33 cellular contexts compared by ENCODE assay signal in the genomic region with DNA sequence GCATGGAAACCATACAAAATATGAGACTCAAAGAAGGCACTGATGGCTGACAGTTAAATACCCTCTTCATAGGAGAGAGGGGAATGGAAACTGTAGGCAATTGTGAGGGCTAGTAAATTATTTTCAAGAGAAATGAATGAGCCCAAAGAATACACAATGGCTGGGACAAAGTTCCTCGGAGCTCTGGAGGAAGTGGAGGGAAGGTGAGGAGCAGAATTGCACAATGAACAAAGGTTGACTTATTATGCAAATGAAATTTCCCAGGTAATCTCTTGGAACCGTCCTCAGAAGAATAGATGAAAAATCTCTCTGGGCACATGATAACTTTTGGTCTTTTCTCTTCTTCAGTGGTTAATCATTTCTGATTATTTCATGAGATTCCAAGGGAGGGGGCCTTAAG.
"Had no signal": no experiment of that assay in that cellular context is flagged by ENCODE, and none has a peak within 500 bp of the region (broad histone marks: within the 10 kb centered on the region; RNA-seq: fewer than 3 reads in every experiment).

No MANE protein-coding gene starts in this region.

- H3K9me3 ChIP-seq: adrenal gland, ascending aorta, body of pancreas, breast epithelium had no signal

- H3K4me3 ChIP-seq: adrenal gland, ascending aorta, body of pancreas, breast epithelium, cardiac muscle cell had no signal

- ATAC-seq: activated naive CD4-positive, alpha-beta T cell treated with anti-CD3 and anti-CD28 coated beads, Interleukin-2, amount 50 U/mL, for 72 hours; activated naive CD8-positive, alpha-beta T cell treated with anti-CD3 and anti-CD28 coated beads, Interleukin-2, amount 50 U/mL, for 24 hours; activated T-cell treated with anti-CD3 and anti-CD28 coated beads, Interleukin-2, amount 50 U/mL, for 4 hours; activated T-cell treated with anti-CD3 and anti-CD28 coated beads, Interleukin-2, amount 50 U/mL, for 72 hours; activated T-helper 17 cell treated with anti-CD3 and anti-CD28 coated beads, Interleukin-2, amount 50 U/mL, for 72 hours; body of pancreas had no signal

- DNase-seq: activated effector memory CD4-positive, alpha-beta T cell treated with anti-CD3 and anti-CD28 coated beads, Interleukin-2, amount 50 U/mL, for 16 hours; activated effector memory CD4-positive, alpha-beta T cell treated with Interleukin-2 at 50 U/mL for 16 hours; activated gamma-delta T cell; activated gamma-delta T cell treated with Interleukin-2 at 50 U/mL for 16 hours; activated naive CD4-positive, alpha-beta T cell; activated naive CD4-positive, alpha-beta T cell treated with anti-CD3 and anti-CD28 coated beads for 36 hours; activated naive CD4-positive, alpha-beta T cell treated with anti-CD3 and anti-CD28 coated beads, Interleukin-2, amount 10 ng/mL, durations not matched to agents 7 days and 5 days; activated naive CD4-positive, alpha-beta T cell treated with anti-CD3 and anti-CD28 coated beads, Interleukin-2, amount 50 U/mL, for 16 hours; activated naive CD4-positive, alpha-beta T cell treated with Interleukin-2 at 50 U/mL for 16 hours; activated naive CD8-positive, alpha-beta T cell treated with anti-CD3 and anti-CD28 coated beads for 36 hours; activated naive CD8-positive, alpha-beta T cell treated with anti-CD3 and anti-CD28 coated beads, Interleukin-2, amount 10 ng/mL, durations not matched to agents 7 days and 5 days; activated naive CD8-positive, alpha-beta T cell treated with anti-CD3 and anti-CD28 coated beads, Interleukin-2, amount 50 U/mL, for 24 hours; activated T-cell treated with anti-CD3 and anti-CD28 coated beads, Interleukin-2, amount 50 U/mL, for 1 hour; activated T-cell treated with anti-CD3 and anti-CD28 coated beads, Interleukin-2, amount 50 U/mL, for 24 hours; activated T-cell treated with anti-CD3 and anti-CD28 coated beads, Interleukin-2, amount 50 U/mL, for 4 hours; activated T-cell treated with anti-CD3 and anti-CD28 coated beads, Interleukin-2, amount 50 U/mL, for 48 hours; activated T-cell treated with anti-CD3 and anti-CD28 coated beads, Interleukin-2, amount 50 U/mL, for 72 hours; adrenal gland; amniotic stem cell; amygdala; anterior cingulate cortex; aorta; body of pancreas; brain microvascular endothelial cell; caudate nucleus; central memory CD4-positive, alpha-beta T cell; cerebellar nuclear complex had no signal

- H3K36me3 ChIP-seq: adrenal gland, ascending aorta, brain microvascular endothelial cell, breast epithelium, cardiac muscle cell had no signal

- H3K27ac ChIP-seq: adrenal gland, ascending aorta, body of pancreas, brain microvascular endothelial cell, breast epithelium, cardiac muscle cell had no signal

- H3K4me1 ChIP-seq: adrenal gland, ascending aorta, body of pancreas, breast epithelium had no signal

- FAIRE-seq: bronchial epithelial cell had no signal

- H3K27me3 ChIP-seq: adrenal gland, ascending aorta, body of pancreas, brain microvascular endothelial cell, breast epithelium, cardiac muscle cell had no signal
